1 cellular context compared by ENCODE assay signal in genomic region chr9:68779558-68780376, GRCh38.
A peak's percentile ranks its signal among the peaks of the same experiment; 100 is the strongest.
TF ChIP-seq lines count a peak whose summit lies in the region.

No MANE protein-coding gene starts in this region.

TF ChIP-seq in HEK293, 187 proteins besides CTCF, POLR2A, EP300 and RAD21 (continued from another document and continues in another):
- TF ChIP-seq ZNF654 (tag by site-specific recombination; IDR thresholded peaks at IDR 0.05; ENCODE audit: low read depth) (no peak), ZNF24 (tag by site-specific recombination; IDR thresholded peaks at IDR 0.05) (0 out of 2 replicates have a peak, but pooled peaks have one; percentile 18), ZFP69B (tag by site-specific recombination; IDR thresholded peaks at IDR 0.05) (no peak), SCRT1 (tag by site-specific recombination; IDR thresholded peaks at IDR 0.05; ENCODE audit: borderline replicate concordance) (no peak), ZNF174 (tag by site-specific recombination; IDR thresholded peaks at IDR 0.05) (no peak), ZNF76 (tag by site-specific recombination; IDR thresholded peaks at IDR 0.05; ENCODE audit: borderline replicate concordance, low read depth) (peak; percentile 21; the same call in 1 of the 2 replicates), ZNF544 (tag by site-specific recombination; IDR thresholded peaks at IDR 0.05) (no peak), ZBTB6 (tag by site-specific recombination; IDR thresholded peaks at IDR 0.05) (peak; percentile 98), ZNF302 (tag by site-specific recombination; IDR thresholded peaks at IDR 0.05; ENCODE audit: low read depth) (no peak), HOXA7 (CRISPR knock-in tag; IDR thresholded peaks at IDR 0.05; ENCODE audit: borderline replicate concordance) (no peak), ZNF221 (tag by site-specific recombination; IDR thresholded peaks at IDR 0.05; ENCODE audit: borderline replicate concordance) (no peak), ZNF18 (tag by site-specific recombination; IDR thresholded peaks at IDR 0.05) (no peak), YY2 (tag by site-specific recombination; IDR thresholded peaks at IDR 0.05) (no peak), ZNF394 (tag by site-specific recombination; IDR thresholded peaks at IDR 0.05; ENCODE audit: borderline replicate concordance) (peak; percentile 39; the same call in 1 of the 2 replicates), ZNF791 (tag by site-specific recombination; IDR thresholded peaks at IDR 0.05) (no peak), ZNF548 (tag by site-specific recombination; IDR thresholded peaks at IDR 0.05) (no peak), ZNF112 (tag by site-specific recombination; IDR thresholded peaks at IDR 0.05) (no peak), ZBTB1 (tag by site-specific recombination; IDR thresholded peaks at IDR 0.05) (no peak), EGR2 (tag by site-specific recombination; IDR thresholded peaks at IDR 0.05; ENCODE audit: low read depth) (no peak), ZNF426 (tag by site-specific recombination; IDR thresholded peaks at IDR 0.05) (no peak), ZBTB44 (tag by site-specific recombination; IDR thresholded peaks at IDR 0.05) (no peak), ZNF16 (tag by site-specific recombination; IDR thresholded peaks at IDR 0.05; ENCODE audit: low read depth) (no peak), ZNF202 (tag by site-specific recombination; IDR thresholded peaks at IDR 0.05; ENCODE audit: borderline replicate concordance) (no peak), ZNF449 (tag by site-specific recombination; IDR thresholded peaks at IDR 0.05) (no peak), ZNF777 (tag by site-specific recombination; IDR thresholded peaks at IDR 0.05; ENCODE audit: borderline replicate concordance) (no peak), KLF8 (tag by site-specific recombination; IDR thresholded peaks at IDR 0.05) (peak; percentile 27; the same call in 1 of the 2 replicates), ZNF23 (tag by site-specific recombination; IDR thresholded peaks at IDR 0.05; ENCODE audit: borderline replicate concordance) (no peak), PRDM6 (tag by site-specific recombination; IDR thresholded peaks at IDR 0.05) (no peak), ZNF133 (tag by site-specific recombination; IDR thresholded peaks at IDR 0.05) (no peak), ZNF398 (tag by site-specific recombination; IDR thresholded peaks at IDR 0.05) (no peak), ZNF513 (tag by site-specific recombination; IDR thresholded peaks at IDR 0.05) (no peak), ZNF416 (tag by site-specific recombination; IDR thresholded peaks at IDR 0.05) (no peak), ZNF658 (tag by site-specific recombination; IDR thresholded peaks at IDR 0.05) (no peak), ZNF560 (tag by site-specific recombination; IDR thresholded peaks at IDR 0.05; ENCODE audit: borderline replicate concordance) (no peak), ZNF621 (tag by site-specific recombination; IDR thresholded peaks at IDR 0.05) (no peak), ZFP41 (tag by site-specific recombination; IDR thresholded peaks at IDR 0.05; ENCODE audit: borderline replicate concordance) (no peak), ZNF510 (tag by site-specific recombination; IDR thresholded peaks at IDR 0.05; ENCODE audit: insufficient replicate concordance) (no peak), ZNF10 (tag by site-specific recombination; IDR thresholded peaks at IDR 0.05) (no peak; the same call in 1 of the 2 replicates), HOXD13 (CRISPR knock-in tag; IDR thresholded peaks at IDR 0.05; ENCODE audit: borderline replicate concordance) (no peak), ZNF610 (tag by site-specific recombination; IDR thresholded peaks at IDR 0.05; ENCODE audit: borderline replicate concordance) (no peak), ZNF175 (tag by site-specific recombination; IDR thresholded peaks at IDR 0.05) (no peak), SCRT2 (tag by site-specific recombination; IDR thresholded peaks at IDR 0.05) (no peak), IKZF3 (tag by site-specific recombination; IDR thresholded peaks at IDR 0.05) (peak; percentile 48; the same call in 1 of the 2 replicates), ZNF19 (tag by site-specific recombination; IDR thresholded peaks at IDR 0.05; ENCODE audit: low read depth) (no peak), ZNF561 (tag by site-specific recombination; IDR thresholded peaks at IDR 0.05; ENCODE audit: borderline replicate concordance) (no peak), BCL11B (tag by site-specific recombination; IDR thresholded peaks at IDR 0.05; ENCODE audit: low read depth) (no peak), ZNF140 (tag by site-specific recombination; IDR thresholded peaks at IDR 0.05) (no peak), ATF2 (tag by site-specific recombination; IDR thresholded peaks at IDR 0.05; ENCODE audit: low read depth) (no peak), ELK4 (IDR thresholded peaks at IDR 0.05; ENCODE audit: borderline replicate concordance, low read depth, low read length) (no peak), KLF16 (tag by site-specific recombination; IDR thresholded peaks at IDR 0.05) (no peak), ZFHX2 (tag by site-specific recombination; conservative IDR thresholded peaks at IDR 0.05) (0 out of 2 replicates have a peak, but pooled peaks have one; percentile 18), ZNF488 (tag by site-specific recombination; IDR thresholded peaks at IDR 0.05) (no peak), ZNF433 (tag by site-specific recombination; IDR thresholded peaks at IDR 0.05; ENCODE audit: low read depth) (no peak), ZNF704 (tag by site-specific recombination; IDR thresholded peaks at IDR 0.05) (no peak), ZNF624 (tag by site-specific recombination; IDR thresholded peaks at IDR 0.05) (no peak)
